22 cellular contexts compared by ENCODE assay signal in the genomic region with DNA sequence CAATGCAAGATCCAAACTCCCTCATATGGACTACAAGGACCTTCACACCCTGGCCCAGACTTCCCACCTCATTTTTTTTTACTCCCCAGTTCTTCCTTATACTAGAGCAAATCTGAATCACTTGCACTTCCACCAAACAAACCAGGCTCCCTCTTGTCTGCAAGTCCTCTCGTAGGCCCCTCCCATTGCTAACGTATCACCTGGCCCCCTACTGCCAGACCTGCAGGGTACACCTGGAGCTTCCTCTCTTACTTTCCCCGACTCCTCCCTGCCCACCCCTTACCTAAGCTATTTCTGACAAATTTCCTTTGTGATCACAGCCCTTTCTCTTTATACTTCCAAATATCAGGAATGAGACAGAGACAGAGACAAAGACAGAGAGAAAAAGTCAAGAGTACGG.
"Had no signal": no experiment of that assay in that cellular context is flagged by ENCODE, and none has a peak within 500 bp of the region (broad histone marks: within the 10 kb centered on the region; RNA-seq: fewer than 3 reads in every experiment).

No MANE protein-coding gene starts in this region.

- H3K36me3 ChIP-seq: cardiac muscle cell, tibial artery had no signal

- H3K36me3 Mint-ChIP-seq: activated CD8-positive, alpha-beta memory T cell treated with anti-CD3 and anti-CD28 coated beads, Interleukin-2, amount 10 ng/mL, durations not matched to agents 7 days and 5 days; naive B cell had no signal

- H3K9me3 ChIP-seq: body of pancreas, tibial artery had no signal

- H3K4me1 Mint-ChIP-seq: activated CD4-positive, alpha-beta T cell treated with anti-CD3 and anti-CD28 coated beads, Interleukin-2, amount 10 ng/mL, durations not matched to agents 7 days and 5 days; activated CD8-positive, alpha-beta memory T cell treated with anti-CD3 and anti-CD28 coated beads, Interleukin-2, amount 10 ng/mL, durations not matched to agents 7 days and 5 days; naive B cell had no signal

- H3K27ac ChIP-seq: body of pancreas, cardiac muscle cell, epithelial cell of prostate, parathyroid adenoma, tibial artery, VCaP had no signal

- H3K9me3 Mint-ChIP-seq: activated CD4-positive, alpha-beta T cell treated with anti-CD3 and anti-CD28 coated beads, Interleukin-2, amount 10 ng/mL, durations not matched to agents 7 days and 5 days; activated CD8-positive, alpha-beta T cell treated with anti-CD3 and anti-CD28 coated beads for 36 hours; stimulated activated naive CD8-positive, alpha-beta T cell treated with anti-CD3 and anti-CD28 coated beads, Interleukin-15, Interleukin-2, amounts not matched to agents 100 ng/mL and 50 ng/mL, for 24 hours had no signal

- H3K27ac Mint-ChIP-seq: activated CD4-positive, alpha-beta T cell treated with anti-CD3 and anti-CD28 coated beads, Interleukin-2, amount 10 ng/mL, durations not matched to agents 7 days and 5 days; activated CD8-positive, alpha-beta memory T cell treated with anti-CD3 and anti-CD28 coated beads, Interleukin-2, amount 10 ng/mL, durations not matched to agents 7 days and 5 days; activated CD8-positive, alpha-beta T cell treated with anti-CD3 and anti-CD28 coated beads for 36 hours; activated T-helper 1 cell treated with anti-CD3 and anti-CD28 coated beads, Interleukin-12 subunit alpha, Interleukin-12 subunit beta, Interleukin-2, Interleukin-4 antibody, amounts not matched to agents 30 ng/mL and 10 ng/mL and 1 ng/mL, durations not matched to agents 14 hours and 24 hours and 36 hours; stimulated activated naive CD8-positive, alpha-beta T cell treated with anti-CD3 and anti-CD28 coated beads, Interleukin-15, Interleukin-2, amounts not matched to agents 100 ng/mL and 50 ng/mL, for 24 hours had no signal

- H3K27me3 Mint-ChIP-seq: activated CD4-positive, alpha-beta T cell treated with anti-CD3 and anti-CD28 coated beads, Interleukin-2, amount 10 ng/mL, durations not matched to agents 7 days and 5 days; activated CD8-positive, alpha-beta memory T cell treated with anti-CD3 and anti-CD28 coated beads, Interleukin-2, amount 10 ng/mL, durations not matched to agents 7 days and 5 days; activated CD8-positive, alpha-beta T cell treated with anti-CD3 and anti-CD28 coated beads for 36 hours; naive B cell; stimulated activated naive CD8-positive, alpha-beta T cell treated with anti-CD3 and anti-CD28 coated beads, Interleukin-15, Interleukin-2, amounts not matched to agents 100 ng/mL and 50 ng/mL, for 24 hours had no signal

- DNase-seq: activated CD4-positive, alpha-beta T cell treated with anti-CD3 and anti-CD28 coated beads, Interleukin-2, amount 10 ng/mL, durations not matched to agents 7 days and 5 days; activated CD4-positive, CD25-positive, alpha-beta regulatory T cell treated with anti-CD3 and anti-CD28 coated beads, Interleukin-2, amount 50 U/mL, for 72 hours; activated CD8-positive, alpha-beta memory T cell treated with anti-CD3 and anti-CD28 coated beads, Interleukin-2, amount 10 ng/mL, durations not matched to agents 7 days and 5 days; activated CD8-positive, alpha-beta T cell treated with anti-CD3 and anti-CD28 coated beads for 36 hours; activated gamma-delta T cell; activated naive CD4-positive, alpha-beta T cell treated with anti-CD3 and anti-CD28 coated beads, Interleukin-2, amount 50 U/mL, for 16 hours; anterior cingulate cortex; body of pancreas; cortex of kidney; left cardiac atrium; mesenchymal stem cell; naive B cell; nucleus accumbens; right cardiac atrium; stimulated activated CD4-positive, alpha-beta T cell treated with anti-CD3 and anti-CD28 coated beads, Interleukin-1b, Interleukin-23, amount 100 ng/mL, for 48 hours; tibial artery had no signal

- H3K27me3 ChIP-seq: body of pancreas, cardiac muscle cell, tibial artery had no signal

- H3K4me1 ChIP-seq: body of pancreas, parathyroid adenoma, tibial artery had no signal

- ATAC-seq: activated CD8-positive, alpha-beta memory T cell treated with anti-CD3 and anti-CD28 coated beads, Interleukin-2, amount 10 ng/mL, durations not matched to agents 7 days and 5 days; activated CD8-positive, alpha-beta T cell treated with anti-CD3 and anti-CD28 coated beads for 36 hours; body of pancreas; left cardiac atrium; right cardiac atrium had no signal

- H3K4me3 ChIP-seq: body of pancreas, cardiac muscle cell, tibial artery had no signal

- H3K4me3 Mint-ChIP-seq: activated CD4-positive, alpha-beta T cell treated with anti-CD3 and anti-CD28 coated beads, Interleukin-2, amount 10 ng/mL, durations not matched to agents 7 days and 5 days; activated CD8-positive, alpha-beta memory T cell treated with anti-CD3 and anti-CD28 coated beads, Interleukin-2, amount 10 ng/mL, durations not matched to agents 7 days and 5 days; activated CD8-positive, alpha-beta T cell treated with anti-CD3 and anti-CD28 coated beads for 36 hours; activated T-helper 1 cell treated with anti-CD3 and anti-CD28 coated beads, Interleukin-12 subunit alpha, Interleukin-12 subunit beta, Interleukin-2, Interleukin-4 antibody, amounts not matched to agents 30 ng/mL and 10 ng/mL and 1 ng/mL, durations not matched to agents 14 hours and 24 hours and 36 hours; naive B cell; stimulated activated naive CD8-positive, alpha-beta T cell treated with anti-CD3 and anti-CD28 coated beads, Interleukin-15, Interleukin-2, amounts not matched to agents 100 ng/mL and 50 ng/mL, for 24 hours had no signal
